15 cellular contexts compared by ENCODE assay signal in genomic region chr15:42726114-42726513, GRCh38. TPM values are rescaled to one million over a fixed set of nuclear protein-coding genes. Genes with fewer than 3 reads are reported as not detected.
A peak's percentile ranks its signal among the peaks of the same experiment; 100 is the strongest.
DNase-seq lines count a peak whose midpoint lies in the region.
"Had no signal": no experiment of that assay in that cellular context is flagged by ENCODE, and none has a peak within 500 bp of the region (broad histone marks: within the 10 kb centered on the region; RNA-seq: fewer than 3 reads in every experiment).

No MANE protein-coding gene starts in this region.

- no peak overlapping the region for H2AFZ ChIP-seq in mesenchymal stem cell (ENCODE audit: low read depth, low read length)

- H3K27me3 ChIP-seq in H7 (ENCODE audit: control insufficient read depth, insufficient read depth, low read length), result no peaks in the 10 kb centered on the region
- H3K27me3 ChIP-seq in mesenchymal stem cell (ENCODE audit: control insufficient read depth in 1 of 2, insufficient read depth in 1 of 2, low read length in 2 of 2), result no peaks in the 10 kb centered on the region

- no peak overlapping the region for H4K8ac ChIP-seq in mesenchymal stem cell (ENCODE audit: low read length)

- DNase-seq in NCI-H2107 treated with DMSO at 0.1 percent for 48 hours (lab: John Stamatoyannopoulos, UW; ENCODE audit: unreplicated experiment) (peak; percentile 27), NCI-H2107 (lab: John Stamatoyannopoulos, UW) (no peak), H7 (peak; percentile 57), NCI-H2171 treated with DMSO at 0.1 percent for 48 hours (lab: John Stamatoyannopoulos, UW) (peak; percentile 98), mesenchymal stem cell (no peak), ecto neural progenitor cell (ENCODE audit: low spot score) (no peak), NCI-H748 treated with DMSO at 0.1 percent for 48 hours (lab: John Stamatoyannopoulos, UW) (no peak)
- DNase-seq in effector CD8-positive, alpha-beta T cell (lab: John Stamatoyannopoulos, UW), result no peak
- DNase-seq: KBM-7, NCI-H1092, NCI-H187 treated with DMSO at 0.1 percent for 48 hours, NCI-H510A, PC-3, T-cell had no signal

- H2BK15ac ChIP-seq in mesenchymal stem cell (ENCODE audit: low read depth, poor library complexity, severe bottlenecking), result no peak overlapping the region

- no peak overlapping the region for H3K9ac ChIP-seq in mesenchymal stem cell (ENCODE audit: low read length)

- H3K23ac ChIP-seq in mesenchymal stem cell (ENCODE audit: low read length in 2 of 2), result no peak overlapping the region

- peak overlapping the region; percentile 31 for H4K91ac ChIP-seq in mesenchymal stem cell (ENCODE audit: low read length)

- H3K4ac ChIP-seq in mesenchymal stem cell (ENCODE audit: low read depth in 1 of 2, low read length in 2 of 2), result no peak overlapping the region

- H2BK5ac ChIP-seq in mesenchymal stem cell (ENCODE audit: low read depth, low read length, poor library complexity, severe bottlenecking), result no peak overlapping the region

- no peak overlapping the region for H2AK5ac ChIP-seq in mesenchymal stem cell (ENCODE audit: low read length, severe bottlenecking)

- H3K36me3 ChIP-seq in H7 (replicated peaks; ENCODE audit: control insufficient read depth, insufficient read depth, low read length), result peaks cover 34% of the 10 kb centered on the region
- peaks cover 76 to 86% of the 10 kb centered on the region in 2 experiments for H3K36me3 ChIP-seq in mesenchymal stem cell (ENCODE audit: control insufficient read depth in 1 of 2, insufficient read depth in 2 of 2, low read depth in 1 of 2, low read length in 2 of 2)

- no peak overlapping the region for H2BK120ac ChIP-seq in mesenchymal stem cell (ENCODE audit: low read depth, low read length)

- H3K4me1 ChIP-seq in mesenchymal stem cell (ENCODE audit: control insufficient read depth, insufficient read depth, low read depth, low read length), result no peaks in the 10 kb centered on the region

- H3K27ac ChIP-seq in mesenchymal stem cell (ENCODE audit: low read length, poor library complexity, severe bottlenecking), result no peak overlapping the region
- H3K27ac ChIP-seq: C4-2B had no signal

- H3K9me3 ChIP-seq in mesenchymal stem cell (ENCODE audit: control insufficient read depth, low read length), result no peaks in the 10 kb centered on the region

- peaks cover 43% of the 10 kb centered on the region for H3K79me1 ChIP-seq in mesenchymal stem cell (replicated peaks; ENCODE audit: low read length, poor library complexity, severe bottlenecking)

- no peak overlapping the region for H3K14ac ChIP-seq in mesenchymal stem cell (ENCODE audit: low read length in 2 of 2)

- WGBS in mesenchymal stem cell, result 92% methylated on average over 11 of the region's 11 CpGs

- H2BK12ac ChIP-seq in mesenchymal stem cell (ENCODE audit: low read length in 2 of 2), result no peak overlapping the region

- H3K4me3 ChIP-seq in H7 (ENCODE audit: insufficient read depth, low read depth, low read length), result no peak overlapping the region
- H3K4me3 ChIP-seq in mesenchymal stem cell (ENCODE audit: insufficient read depth in 1 of 2, low read depth in 1 of 2, low read length in 2 of 2), result no peak overlapping the region

- H3K4me2 ChIP-seq in mesenchymal stem cell (ENCODE audit: low read length, poor library complexity, severe bottlenecking), result no peak overlapping the region

- H3K18ac ChIP-seq in mesenchymal stem cell (ENCODE audit: low read depth in 1 of 2, low read length in 2 of 2), result no peak overlapping the region

RNA-seq across cellular contexts. Expression of gene CDAN1, which starts 10.8 kb away (rescaled TPM):
- 14.3 and 15.9 TPM in 2 replicates for total RNA-seq in H7 (2014; rRNA removed; shearing (Covaris generic))
- polyA plus RNA-seq in mesenchymal stem cell (2013, experiment 1 of 2), result 3.7 TPM
- 3.5 TPM for polyA plus RNA-seq in mesenchymal stem cell (2013, experiment 2 of 2)

Comparison
In these comparisons a context has a peak if more than half of its experiments do, and no peak if none do; other contexts are left out.
1. DNase-seq: peak in NCI-H2107 treated with DMSO at 0.1 percent for 48 hours (single experiment), H7 (single experiment) and NCI-H2171 treated with DMSO at 0.1 percent for 48 hours (single experiment); none in NCI-H2107 (single experiment), mesenchymal stem cell (single experiment), ecto neural progenitor cell (single experiment), effector CD8-positive, alpha-beta T cell (single experiment) and NCI-H748 treated with DMSO at 0.1 percent for 48 hours (single experiment).